In genomic region chr7:66204822-66205735, GRCh38 we compare ENCODE assay signal across 1 cellular context.
TF ChIP-seq lines count a peak whose summit lies in the region.

TSS of gene TPST1 (plus strand) at chr7:66205334. CDS start at chr7:66240426, 35,092 bp downstream.

TF ChIP-seq in HepG2, 621 proteins besides CTCF, POLR2A, EP300 and RAD21 (continued from another document and continues in another):
- TF ChIP-seq AFF4 (CRISPR knock-in tag; IDR thresholded peaks at IDR 0.05) (no peak), ZNF382 (CRISPR knock-in tag; IDR thresholded peaks at IDR 0.05; ENCODE audit: borderline replicate concordance) (no peak), ZKSCAN5 (CRISPR knock-in tag; IDR thresholded peaks at IDR 0.05) (no peak), HMGXB4 (CRISPR knock-in tag; IDR thresholded peaks at IDR 0.05; ENCODE audit: borderline replicate concordance in 1 of 2, low read depth in 1 of 2) (peak; percentile 94 to 97), POLR2AphosphoS5 (IDR thresholded peaks at IDR 0.05; ENCODE audit: low read depth, low read length) (peak; percentile 87), HNRNPLL (IDR thresholded peaks at IDR 0.05; ENCODE audit: low read depth, low read length, poor library complexity, severe bottlenecking) (peak; percentile 56), ZBTB25 (CRISPR knock-in tag; IDR thresholded peaks at IDR 0.05) (peak; percentile 62; the same call in 1 of the 2 replicates), FLYWCH1 (CRISPR knock-in tag; IDR thresholded peaks at IDR 0.05) (no peak), ZNF160 (CRISPR knock-in tag; IDR thresholded peaks at IDR 0.05) (no peak), ZNF572 (CRISPR knock-in tag; IDR thresholded peaks at IDR 0.05) (no peak; the same call in 1 of the 2 replicates), BATF2 (CRISPR knock-in tag; IDR thresholded peaks at IDR 0.05) (no peak), POLR2AphosphoS2 (IDR thresholded peaks at IDR 0.05; ENCODE audit: low read depth, low read length) (no peak), TMF1 (CRISPR knock-in tag; IDR thresholded peaks at IDR 0.05; ENCODE audit: low read depth) (peak; percentile 81; the same call in 1 of the 2 replicates), ZXDC (CRISPR knock-in tag; IDR thresholded peaks at IDR 0.05) (no peak), ZNF772 (CRISPR knock-in tag; IDR thresholded peaks at IDR 0.05) (peak; percentile 18; the same call in 1 of the 2 replicates), ZNF788 (CRISPR knock-in tag; IDR thresholded peaks at IDR 0.05; ENCODE audit: borderline replicate concordance) (peak; percentile 75), ZNF775 (CRISPR knock-in tag; IDR thresholded peaks at IDR 0.05; ENCODE audit: borderline replicate concordance) (no peak), ZNF253 (CRISPR knock-in tag; IDR thresholded peaks at IDR 0.05; ENCODE audit: borderline replicate concordance) (0 out of 2 replicates have a peak, but pooled peaks have one; percentile 43), MAX (IDR thresholded peaks at IDR 0.05) (peak; percentile 32; the same call in 1 of the 2 replicates), ZNF281 (CRISPR knock-in tag; IDR thresholded peaks at IDR 0.05; ENCODE audit: borderline replicate concordance) (peak; percentile 54; the same call in 1 of the 2 replicates), ZNF652 (CRISPR knock-in tag; IDR thresholded peaks at IDR 0.05; ENCODE audit: borderline replicate concordance, low read depth) (no peak), DBP (CRISPR knock-in tag; IDR thresholded peaks at IDR 0.05; ENCODE audit: not compliant biosample characterization) (no peak), HIVEP1 (CRISPR knock-in tag; IDR thresholded peaks at IDR 0.05) (no peak), ZNF773 (CRISPR knock-in tag; IDR thresholded peaks at IDR 0.05; ENCODE audit: borderline replicate concordance) (no peak), MTF1 (CRISPR knock-in tag; IDR thresholded peaks at IDR 0.05) (no peak), ZNF12 (CRISPR knock-in tag; IDR thresholded peaks at IDR 0.05) (no peak), NR0B2 (CRISPR knock-in tag; IDR thresholded peaks at IDR 0.05) (no peak), E2F5 (CRISPR knock-in tag; conservative IDR thresholded peaks at IDR 0.05) (peak; percentile 73), HNRNPUL1 (IDR thresholded peaks at IDR 0.05; ENCODE audit: low read depth, low read length) (peak; percentile 40; the same call in 1 of the 2 replicates), IKZF5 (CRISPR knock-in tag; IDR thresholded peaks at IDR 0.05) (peak; percentile 79), SAFB2 (CRISPR knock-in tag; IDR thresholded peaks at IDR 0.05; ENCODE audit: borderline replicate concordance, low read depth) (peak; percentile 26; the same call in 1 of the 2 replicates), XRCC5 (optimal IDR thresholded peaks at IDR 0.05; ENCODE audit: low read length) (peak; percentile 57), NFYC (CRISPR knock-in tag; IDR thresholded peaks at IDR 0.05) (peak; percentile 97), ZNF619 (CRISPR knock-in tag; IDR thresholded peaks at IDR 0.05) (peak; percentile 75), ZSCAN20 (CRISPR knock-in tag; IDR thresholded peaks at IDR 0.05; ENCODE audit: borderline replicate concordance) (peak; percentile 1; the same call in 1 of the 2 replicates), ZNF816 (CRISPR knock-in tag; IDR thresholded peaks at IDR 0.05; ENCODE audit: borderline replicate concordance) (peak; percentile 94), SP5 (CRISPR knock-in tag; IDR thresholded peaks at IDR 0.05; ENCODE audit: borderline replicate concordance, low read depth) (peak; percentile 29; the same call in 1 of the 2 replicates), ZNF766 (CRISPR knock-in tag; IDR thresholded peaks at IDR 0.05; ENCODE audit: borderline replicate concordance) (no peak), THAP9 (CRISPR knock-in tag; IDR thresholded peaks at IDR 0.05; ENCODE audit: borderline replicate concordance) (no peak), ZNF737 (CRISPR knock-in tag; IDR thresholded peaks at IDR 0.05; ENCODE audit: borderline replicate concordance) (no peak)
